18 cellular contexts compared by ENCODE assay signal in the genomic region with DNA sequence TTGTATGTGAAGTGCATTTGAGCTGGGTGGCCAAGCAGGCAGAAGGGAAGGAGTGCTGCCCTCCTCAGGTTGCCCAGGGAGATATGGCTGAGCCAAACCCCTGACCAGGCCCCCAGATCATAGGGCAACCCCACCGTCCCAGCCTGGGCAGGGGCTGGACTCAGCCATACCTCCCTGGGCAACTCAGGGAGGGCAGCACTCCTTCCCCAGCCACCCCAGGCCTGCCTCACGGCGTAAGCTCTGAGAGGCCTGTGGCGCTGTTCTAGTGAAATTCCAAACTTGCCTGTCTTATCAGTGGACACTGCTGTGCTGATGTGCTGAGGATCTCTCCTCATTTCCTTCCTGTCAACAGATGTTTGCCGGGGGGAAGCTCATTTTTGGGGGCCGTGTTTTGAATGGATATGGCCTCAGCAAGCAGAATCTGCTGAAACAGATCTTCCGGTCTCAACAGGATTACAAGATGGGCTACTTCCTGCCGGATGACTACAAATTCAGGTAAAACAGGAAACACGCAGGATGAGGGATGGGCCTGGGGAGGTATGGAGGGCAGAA. TPM values are rescaled to one million over a fixed set of nuclear protein-coding genes. Genes with fewer than 3 reads are reported as not detected.
DNase-seq lines count a peak whose midpoint lies in the region; ATAC-seq, FAIRE-seq and TF ChIP-seq lines count a peak whose summit lies in the region.
"Had no signal": no experiment of that assay in that cellular context is flagged by ENCODE, and none has a peak within 500 bp of the region (broad histone marks: within the 10 kb centered on the region; RNA-seq: fewer than 3 reads in every experiment).

No MANE protein-coding gene starts in this region.

- H3K4me3 Mint-ChIP-seq in stimulated activated naive CD8-positive, alpha-beta T cell treated with anti-CD3 and anti-CD28 coated beads, Interleukin-15, amount 100 ng/mL, for 72 hours = peak overlapping the region; percentile 27 to 34
- H3K4me3 Mint-ChIP-seq: activated naive CD4-positive, alpha-beta T cell treated with anti-CD3 and anti-CD28 coated beads, Interleukin-2, amount 50 U/mL, for 24 hours had no signal

- TF ChIP-seq POLR2A in gastroesophageal sphincter (IDR thresholded peaks at IDR 0.05) (no peak), H54 (IDR thresholded peaks at IDR 0.05; ENCODE audit: low read depth, low read length) (no peak)

- no peak for TF ChIP-seq CTCF in gastroesophageal sphincter (IDR thresholded peaks at IDR 0.05)

- H3K9me3 ChIP-seq in gastroesophageal sphincter = no peaks in the 10 kb centered on the region
- H3K9me3 ChIP-seq: ovary had no signal

- H3K4me1 Mint-ChIP-seq in stimulated activated naive CD8-positive, alpha-beta T cell treated with anti-CD3 and anti-CD28 coated beads, Interleukin-15, amount 100 ng/mL, for 72 hours = peaks cover 6% of the 10 kb centered on the region

- no peaks in the 10 kb centered on the region for H3K4me1 ChIP-seq in gastroesophageal sphincter

- H3K9me3 Mint-ChIP-seq in stimulated activated naive CD8-positive, alpha-beta T cell treated with anti-CD3 and anti-CD28 coated beads, Interleukin-15, amount 100 ng/mL, for 72 hours = no peaks in the 10 kb centered on the region
- H3K9me3 Mint-ChIP-seq: activated naive CD4-positive, alpha-beta T cell treated with anti-CD3 and anti-CD28 coated beads, Interleukin-2, amount 50 U/mL, for 24 hours had no signal

- in situ Hi-C loops in SK-MEL-5 (cut with HindIII; ENCODE audit: low pct_unique_long_range_greater_than_20kb, low sequenced_read_pairs) = no loop called here

- no peaks in the 10 kb centered on the region for H3K27me3 ChIP-seq in gastroesophageal sphincter
- H3K27me3 ChIP-seq: ovary had no signal

- no peak overlapping the region for H3K27ac ChIP-seq in gastroesophageal sphincter
- H3K27ac ChIP-seq: ovary had no signal

- WGBS in gastroesophageal sphincter (ENCODE audit: low coverage in 1 of 2), 2 donors = 60 to 65% methylated on average over 1 to 4 of the region's 9 CpGs

- no peaks in the 10 kb centered on the region for H3K27me3 Mint-ChIP-seq in stimulated activated naive CD8-positive, alpha-beta T cell treated with anti-CD3 and anti-CD28 coated beads, Interleukin-15, amount 100 ng/mL, for 72 hours
- H3K27me3 Mint-ChIP-seq: activated naive CD4-positive, alpha-beta T cell treated with anti-CD3 and anti-CD28 coated beads, Interleukin-2, amount 50 U/mL, for 24 hours had no signal

- no peaks in the 10 kb centered on the region for H3K36me3 ChIP-seq in gastroesophageal sphincter
- H3K36me3 ChIP-seq: ovary had no signal

- H3K27ac Mint-ChIP-seq in stimulated activated naive CD8-positive, alpha-beta T cell treated with anti-CD3 and anti-CD28 coated beads, Interleukin-15, amount 100 ng/mL, for 72 hours = peak overlapping the region; percentile 10 to 70
- H3K27ac Mint-ChIP-seq: activated naive CD4-positive, alpha-beta T cell treated with anti-CD3 and anti-CD28 coated beads, Interleukin-2, amount 50 U/mL, for 24 hours had no signal

- no peak for TF ChIP-seq EP300 in gastroesophageal sphincter (IDR thresholded peaks at IDR 0.05)

- ATAC-seq in stimulated activated naive CD8-positive, alpha-beta T cell treated with anti-CD3 and anti-CD28 coated beads, Interleukin-15, amount 100 ng/mL, for 72 hours = no peak
- no peak for ATAC-seq in stimulated activated naive CD8-positive, alpha-beta T cell treated with anti-CD3 and anti-CD28 coated beads, Interleukin-15, Interleukin-2, amounts not matched to agents 100 U/mL and 50 U/mL, for 24 hours
- peak; percentile 23 for ATAC-seq in gastroesophageal sphincter
- ATAC-seq in GM21423 (IDR thresholded peaks at IDR 0.05; ENCODE audit: unreplicated experiment) = no peak
- ATAC-seq in GM21576 (IDR thresholded peaks at IDR 0.05; ENCODE audit: unreplicated experiment) = no peak

- no peak for FAIRE-seq in H54 (lab: Jason Lieb, UNC)
- FAIRE-seq: HTR-8/SVneo, islet of Langerhans had no signal

- no peak overlapping the region for H3K4me3 ChIP-seq in gastroesophageal sphincter
- H3K4me3 ChIP-seq: ovary, smooth muscle cell had no signal

- no peak for DNase-seq in stimulated activated naive CD8-positive, alpha-beta T cell treated with anti-CD3 and anti-CD28 coated beads, Interleukin-15, amount 100 ng/mL, for 72 hours
- DNase-seq in stimulated activated naive CD8-positive, alpha-beta T cell treated with anti-CD3 and anti-CD28 coated beads, Interleukin-15, Interleukin-2, amounts not matched to agents 100 U/mL and 50 U/mL, for 24 hours = no peak
- peak; percentile 28 for DNase-seq in SK-MEL-5 (ENCODE audit: low read depth, low spot score)
- no peak for DNase-seq in H54 (ENCODE audit: insufficient read length, low spot score)
- DNase-seq in 8988T = no peak
- DNase-seq: activated CD8-positive, alpha-beta memory T cell treated with anti-CD3 and anti-CD28 coated beads, Interleukin-2, amount 50 U/mL, for 4 hours; DMS 273 treated with DMSO at 0.1 percent for 48 hours; NCI-H2107; NCI-H82; ovary; Right ventricle myocardium superior had no signal

RNA-seq across cellular contexts. Expression of a gene that starts 57.6 kb away (rescaled TPM):
- not detected in 2 replicates for total RNA-seq in SK-MEL-5 (2014; rRNA removed; shearing (Covaris generic))
- not detected in 2 replicates for polyA plus RNA-seq in SK-MEL-5 (2015; cell fraction: cytosol; rRNA removed)
- not detected in 2 replicates for polyA plus RNA-seq in SK-MEL-5 (2015; cell fraction: nucleus; rRNA removed)
- total RNA-seq in gastroesophageal sphincter = 10 to 100 TPM; 16.1 to 18.7 (median 17.3) TPM

Comparison
In these comparisons a context has a peak if more than half of its experiments do, and no peak if none do; other contexts are left out.
1. RNA of a gene that starts 57.6 kb away (total RNA-seq): 16.1 to 18.7 TPM in gastroesophageal sphincter; not detected in SK-MEL-5; every median in the first group is over 10 times any median in the second.